16 cellular contexts compared by ENCODE assay signal in genomic region chr3:37071921-37072320, GRCh38.
"Had no signal": no experiment of that assay in that cellular context is flagged by ENCODE, and none has a peak within 500 bp of the region (broad histone marks: within the 10 kb centered on the region; RNA-seq: fewer than 3 reads in every experiment).

No MANE protein-coding gene starts in this region.

- H3K27me3 ChIP-seq: adrenal gland, breast epithelium, hepatocyte, left lung, right atrium auricular region, SJSA1 had no signal

- H3K36me3 ChIP-seq: breast epithelium had no signal

- H3K27ac ChIP-seq: adrenal gland, breast epithelium, right atrium auricular region had no signal

- H3K4me3 ChIP-seq: adrenal gland, breast epithelium, hepatocyte, left lung, right atrium auricular region, SJSA1 had no signal

- H3K9me3 ChIP-seq: adrenal gland, breast epithelium, left lung, right atrium auricular region, SJSA1 had no signal

- H3K4me1 ChIP-seq: breast epithelium had no signal

- DNase-seq: activated CD4-positive, alpha-beta T cell treated with anti-CD3 and anti-CD28 coated beads, Interleukin-2, amount 50 U/mL, for 1 hour; activated CD8-positive, alpha-beta memory T cell treated with anti-CD3 and anti-CD28 coated beads for 24 hours; activated naive CD4-positive, alpha-beta T cell treated with Interleukin-2 at 50 U/mL for 16 hours; adrenal gland; left lung; mammary epithelial cell; natural killer cell; stimulated activated CD4-positive, alpha-beta T cell treated with anti-CD3 and anti-CD28 coated beads, Interleukin-15, amount 100 ng/mL, for 24 hours; stimulated activated CD4-positive, alpha-beta T cell treated with anti-CD3 and anti-CD28 coated beads, Interleukin-4, amount 100 ng/mL, for 1 hour; stimulated activated naive B cell treated with anti-CD40 and anti-IgM and Interleukin-4, amounts not matched to agents 10 μg/mL and 1 μg/mL and 100 μg/mL, for 72 hours; substantia nigra; T-helper 2 cell had no signal
